Comparison of ENCODE assay signal across 8 cellular contexts in the genomic region with DNA sequence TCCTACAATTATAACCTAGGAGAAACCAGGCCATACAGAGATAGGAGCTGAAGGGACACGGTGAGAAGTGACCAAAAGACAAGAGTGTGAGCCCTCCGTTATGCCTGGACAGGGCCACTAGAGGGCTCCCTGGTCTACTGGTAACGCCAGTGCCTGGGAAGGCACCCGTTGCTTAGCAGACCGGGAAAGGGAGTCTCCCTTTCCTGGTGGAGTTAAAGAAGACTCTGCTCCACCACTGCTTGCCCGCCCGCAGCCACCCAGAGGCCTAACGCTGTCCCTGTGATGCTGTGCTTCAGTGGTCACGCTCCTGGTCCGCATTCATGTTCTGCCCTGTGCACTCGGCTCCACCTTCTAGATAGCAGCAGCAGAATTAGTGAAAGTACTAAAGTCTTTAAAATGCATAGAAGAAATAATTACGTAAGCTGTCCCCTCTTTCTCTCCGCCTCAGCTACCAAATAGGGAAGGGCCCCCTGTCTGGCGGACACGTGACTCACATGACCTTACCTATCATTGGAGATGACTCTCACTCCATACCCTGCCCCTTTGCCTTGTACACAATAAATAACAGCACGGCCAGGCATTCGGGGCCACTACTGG. TPM values are rescaled to one million over a fixed set of nuclear protein-coding genes. Genes with fewer than 3 reads are reported as not detected.
A peak's percentile ranks its signal among the peaks of the same experiment; 100 is the strongest.
DNase-seq lines count a peak whose midpoint lies in the region; ATAC-seq and TF ChIP-seq lines count a peak whose summit lies in the region.

No MANE protein-coding gene starts in this region.

- DNase-seq in GM04504 (ENCODE audit: low read depth) (peak; percentile 64), HuH-7.5 (ENCODE audit: low spot score) (peak; percentile 83), activated T-cell treated with anti-CD3 and anti-CD28 coated beads for 48 hours (ENCODE audit: low read depth) (peak; percentile 53)
- DNase-seq in stimulated activated CD8-positive, alpha-beta memory T cell treated with anti-CD3 and anti-CD28 coated beads, Interleukin-7, amount 100 ng/mL, for 24 hours (ENCODE audit: low read depth) = peak; percentile 26

- no peaks in the 10 kb centered on the region for H3F3A ChIP-seq in OCI-LY1 (ENCODE audit: insufficient read depth, low read length)

- H3K27me3 ChIP-seq in OCI-LY1 (ENCODE audit: insufficient read depth, low read length) (no peaks in the 10 kb centered on the region), muscle layer of duodenum (ENCODE audit: low read depth, low read length) (no peaks in the 10 kb centered on the region)

- H3K9me3 ChIP-seq in OCI-LY1 (ENCODE audit: low read length) (no peaks in the 10 kb centered on the region), muscle layer of duodenum (ENCODE audit: control insufficient read depth in 1 of 2, low read length in 2 of 2) (no peaks in the 10 kb centered on the region)

- H3K4me2 ChIP-seq in OCI-LY1 (ENCODE audit: low read length) = peak overlapping the region; percentile 73

- no peak overlapping the region for H3K27ac ChIP-seq in OCI-LY1 (ENCODE audit: low read depth, low read length, poor library complexity, severe bottlenecking)
- no peak overlapping the region for H3K27ac ChIP-seq in muscle layer of duodenum (ENCODE audit: low read length)

- no peaks in the 10 kb centered on the region for H4K20me1 ChIP-seq in OCI-LY1 (ENCODE audit: insufficient read depth, low read length)

- no peaks in the 10 kb centered on the region for H3K79me2 ChIP-seq in OCI-LY1 (ENCODE audit: insufficient read depth, low read length)

- H3K9me2 ChIP-seq in OCI-LY1 (ENCODE audit: low read depth, low read length) = no peaks in the 10 kb centered on the region

- no peak overlapping the region for H2AFZ ChIP-seq in OCI-LY1 (ENCODE audit: low read length)

- peak; percentile 89 for TF ChIP-seq CTCF in OCI-LY1 (IDR thresholded peaks at IDR 0.05; ENCODE audit: low read length)

- peak; percentile 67 for ATAC-seq in esophagus mucosa
- no peak for ATAC-seq in HG02623 (IDR thresholded peaks at IDR 0.05; ENCODE audit: unreplicated experiment)

- H3K4me1 ChIP-seq in OCI-LY1 (ENCODE audit: insufficient read depth, low read length, severe bottlenecking) = peaks cover 13% of the 10 kb centered on the region
- peaks cover 0 to 5% of the 10 kb centered on the region in 2 donors for H3K4me1 ChIP-seq in muscle layer of duodenum (ENCODE audit: control insufficient read depth in 1 of 2, insufficient read depth in 2 of 2, low read length in 2 of 2)

- H3K4me3 ChIP-seq in OCI-LY1 (ENCODE audit: low read depth, low read length, poor library complexity, severe bottlenecking) (peak overlapping the region; percentile 53), muscle layer of duodenum (ENCODE audit: low read depth in 1 of 2, low read length in 2 of 2) (peak overlapping the region; percentile 49 to 59)

- H3K9ac ChIP-seq in OCI-LY1 (ENCODE audit: low read length) = no peak overlapping the region

- H3K36me3 ChIP-seq in OCI-LY1 (ENCODE audit: insufficient read depth, low read length) = no peaks in the 10 kb centered on the region
- H3K36me3 ChIP-seq in muscle layer of duodenum (ENCODE audit: control insufficient read depth in 1 of 2, insufficient read depth in 2 of 2, low read length in 2 of 2) = no peaks in the 10 kb centered on the region

RNA-seq across cellular contexts. Expression of a gene that starts 32.5 kb away (rescaled TPM):
- total RNA-seq in esophagus mucosa = 74.5 TPM

RNA-seq across cellular contexts. Expression of a gene that starts 34.8 kb away (rescaled TPM):
- total RNA-seq in esophagus mucosa = 0.12 TPM

Comparison
In these comparisons a context has a peak if more than half of its experiments do, and no peak if none do; other contexts are left out.
1. DNase-seq: peak in every context shown above with its lines; median percentile 83 in HuH-7.5; 64 in GM04504; 53 in activated T-cell treated with anti-CD3 and anti-CD28 coated beads for 48 hours; 26 in stimulated activated CD8-positive, alpha-beta memory T cell treated with anti-CD3 and anti-CD28 coated beads, Interleukin-7, amount 100 ng/mL, for 24 hours.